36 cellular contexts compared by ENCODE assay signal in genomic region chr21:21297211-21297610, GRCh38.
"Had no signal": no experiment of that assay in that cellular context is flagged by ENCODE, and none has a peak within 500 bp of the region (broad histone marks: within the 10 kb centered on the region; RNA-seq: fewer than 3 reads in every experiment).

No MANE protein-coding gene starts in this region.

- H3K36me3 ChIP-seq: MG63 had no signal

- H3K4me3 ChIP-seq: MG63 had no signal

- H3K9me3 ChIP-seq: MG63 had no signal

- DNase-seq: Karpas-422, Kasumi-1, MG63, MM.1S, MV-4-11, NCI-H1048, NCI-H1092, NCI-H1092 treated with DMSO at 0.1 percent for 48 hours, NCI-H1105, NCI-H1105 treated with DMSO at 0.1 percent for 48 hours, NCI-H1417, NCI-H1417 treated with DMSO at 0.1 percent for 48 hours, NCI-H1436, NCI-H1436 treated with DMSO at 0.1 percent for 48 hours, NCI-H146, NCI-H1694, NCI-H1694 treated with DMSO at 0.1 percent for 48 hours, NCI-H187, NCI-H187 treated with DMSO at 0.1 percent for 48 hours, NCI-H1930, NCI-H2029, NCI-H2029 treated with DMSO at 0.1 percent for 48 hours, NCI-H2081, NCI-H2081 treated with DMSO at 0.1 percent for 48 hours, NCI-H2107, NCI-H2171, NCI-H2171 treated with DMSO at 0.1 percent for 48 hours, NCI-H2227 treated with DMSO at 0.1 percent for 48 hours, NCI-H226, NCI-H345, NCI-H446, NCI-H446 treated with DMSO at 0.1 percent for 48 hours, NCI-H510A, NCI-H510A treated with DMSO at 0.1 percent for 48 hours, NCI-H524, NCI-H524 treated with DMSO at 0.1 percent for 48 hours had no signal

- H3K27me3 ChIP-seq: MG63 had no signal
